In the genomic region with DNA sequence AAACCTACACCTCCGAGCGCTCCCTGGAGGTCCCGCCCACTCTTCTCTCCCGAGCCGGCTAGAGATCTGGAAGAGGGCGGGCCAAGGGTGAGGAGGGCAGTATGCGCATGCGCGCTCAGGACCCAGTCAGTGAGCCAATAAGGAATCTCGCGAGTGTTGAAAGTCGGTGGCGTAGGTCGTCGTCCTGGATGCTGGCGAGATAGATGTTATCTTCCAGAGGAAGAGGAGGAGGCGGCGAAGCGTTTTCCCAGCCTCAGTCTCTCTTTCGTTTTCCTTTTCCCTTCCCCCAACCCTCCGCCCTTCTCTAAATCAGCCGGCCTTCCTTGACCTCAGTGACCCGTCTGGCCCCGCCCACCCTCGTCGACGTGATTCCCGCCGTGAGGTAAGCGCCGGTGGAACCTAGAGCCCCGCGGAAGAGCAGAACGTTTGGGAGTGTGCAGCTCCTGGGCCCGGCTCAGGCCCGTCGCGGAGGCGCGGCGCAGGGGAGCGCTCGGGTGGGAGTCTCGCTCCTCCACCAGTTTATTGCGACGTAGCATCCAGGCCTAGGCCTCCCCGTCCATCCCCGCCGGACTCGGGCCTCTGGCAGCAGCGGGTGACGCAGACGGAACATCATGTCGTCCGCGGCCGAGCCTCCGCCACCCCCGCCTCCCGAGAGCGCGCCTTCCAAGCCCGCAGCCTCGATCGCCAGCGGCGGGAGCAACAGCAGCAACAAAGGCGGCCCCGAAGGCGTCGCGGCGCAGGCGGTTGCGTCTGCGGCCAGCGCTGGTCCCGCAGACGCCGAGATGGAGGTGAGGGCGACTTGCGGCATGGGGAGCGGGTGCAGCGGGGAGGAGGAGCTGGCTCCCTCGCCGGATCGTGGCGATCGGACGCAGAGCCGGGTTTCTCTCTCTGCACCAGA, we compare ENCODE assay signal across 1 cellular context.
TF ChIP-seq lines count a peak whose summit lies in the region.

A gene with protein sequence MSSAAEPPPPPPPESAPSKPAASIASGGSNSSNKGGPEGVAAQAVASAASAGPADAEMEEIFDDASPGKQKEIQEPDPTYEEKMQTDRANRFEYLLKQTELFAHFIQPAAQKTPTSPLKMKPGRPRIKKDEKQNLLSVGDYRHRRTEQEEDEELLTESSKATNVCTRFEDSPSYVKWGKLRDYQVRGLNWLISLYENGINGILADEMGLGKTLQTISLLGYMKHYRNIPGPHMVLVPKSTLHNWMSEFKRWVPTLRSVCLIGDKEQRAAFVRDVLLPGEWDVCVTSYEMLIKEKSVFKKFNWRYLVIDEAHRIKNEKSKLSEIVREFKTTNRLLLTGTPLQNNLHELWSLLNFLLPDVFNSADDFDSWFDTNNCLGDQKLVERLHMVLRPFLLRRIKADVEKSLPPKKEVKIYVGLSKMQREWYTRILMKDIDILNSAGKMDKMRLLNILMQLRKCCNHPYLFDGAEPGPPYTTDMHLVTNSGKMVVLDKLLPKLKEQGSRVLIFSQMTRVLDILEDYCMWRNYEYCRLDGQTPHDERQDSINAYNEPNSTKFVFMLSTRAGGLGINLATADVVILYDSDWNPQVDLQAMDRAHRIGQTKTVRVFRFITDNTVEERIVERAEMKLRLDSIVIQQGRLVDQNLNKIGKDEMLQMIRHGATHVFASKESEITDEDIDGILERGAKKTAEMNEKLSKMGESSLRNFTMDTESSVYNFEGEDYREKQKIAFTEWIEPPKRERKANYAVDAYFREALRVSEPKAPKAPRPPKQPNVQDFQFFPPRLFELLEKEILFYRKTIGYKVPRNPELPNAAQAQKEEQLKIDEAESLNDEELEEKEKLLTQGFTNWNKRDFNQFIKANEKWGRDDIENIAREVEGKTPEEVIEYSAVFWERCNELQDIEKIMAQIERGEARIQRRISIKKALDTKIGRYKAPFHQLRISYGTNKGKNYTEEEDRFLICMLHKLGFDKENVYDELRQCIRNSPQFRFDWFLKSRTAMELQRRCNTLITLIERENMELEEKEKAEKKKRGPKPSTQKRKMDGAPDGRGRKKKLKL (plus strand): TSS at position 389 of the 898 bp plus-strand sequence. CDS start 223 bp downstream, at position 612.

TF ChIP-seq in HEK293, 187 proteins besides CTCF, POLR2A, EP300 and RAD21 (continued from another document and continues in another):
- no peak for TF ChIP-seq ZNF664 (tag by site-specific recombination; IDR thresholded peaks at IDR 0.05)
- TF ChIP-seq ZNF501 (tag by site-specific recombination; IDR thresholded peaks at IDR 0.05) = peak; percentile 82
- 0 out of 2 replicates have a peak, but pooled peaks have one; percentile 56 for TF ChIP-seq ZXDB (tag by site-specific recombination; IDR thresholded peaks at IDR 0.05)
- TF ChIP-seq, protein P1, sequence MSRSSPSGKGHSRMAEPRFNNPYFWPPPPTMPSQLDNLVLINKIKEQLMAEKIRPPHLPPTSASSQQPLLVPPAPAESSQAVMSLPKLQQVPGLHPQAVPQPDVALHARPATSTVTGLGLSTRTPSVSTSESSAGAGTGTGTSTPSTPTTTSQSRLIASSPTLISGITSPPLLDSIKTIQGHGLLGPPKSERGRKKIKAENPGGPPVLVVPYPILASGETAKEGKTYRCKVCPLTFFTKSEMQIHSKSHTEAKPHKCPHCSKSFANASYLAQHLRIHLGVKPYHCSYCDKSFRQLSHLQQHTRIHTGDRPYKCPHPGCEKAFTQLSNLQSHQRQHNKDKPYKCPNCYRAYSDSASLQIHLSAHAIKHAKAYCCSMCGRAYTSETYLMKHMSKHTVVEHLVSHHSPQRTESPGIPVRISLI (tag by site-specific recombination; IDR thresholded peaks at IDR 0.05) = no peak
- no peak for TF ChIP-seq ZNF140 (tag by site-specific recombination; IDR thresholded peaks at IDR 0.05)
- TF ChIP-seq, protein P2, sequence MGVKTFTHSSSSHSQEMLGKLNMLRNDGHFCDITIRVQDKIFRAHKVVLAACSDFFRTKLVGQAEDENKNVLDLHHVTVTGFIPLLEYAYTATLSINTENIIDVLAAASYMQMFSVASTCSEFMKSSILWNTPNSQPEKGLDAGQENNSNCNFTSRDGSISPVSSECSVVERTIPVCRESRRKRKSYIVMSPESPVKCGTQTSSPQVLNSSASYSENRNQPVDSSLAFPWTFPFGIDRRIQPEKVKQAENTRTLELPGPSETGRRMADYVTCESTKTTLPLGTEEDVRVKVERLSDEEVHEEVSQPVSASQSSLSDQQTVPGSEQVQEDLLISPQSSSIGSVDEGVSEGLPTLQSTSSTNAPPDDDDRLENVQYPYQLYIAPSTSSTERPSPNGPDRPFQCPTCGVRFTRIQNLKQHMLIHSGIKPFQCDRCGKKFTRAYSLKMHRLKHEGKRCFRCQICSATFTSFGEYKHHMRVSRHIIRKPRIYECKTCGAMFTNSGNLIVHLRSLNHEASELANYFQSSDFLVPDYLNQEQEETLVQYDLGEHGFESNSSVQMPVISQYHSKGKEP (tag by site-specific recombination; IDR thresholded peaks at IDR 0.05) = no peak
- TF ChIP-seq, protein P3, sequence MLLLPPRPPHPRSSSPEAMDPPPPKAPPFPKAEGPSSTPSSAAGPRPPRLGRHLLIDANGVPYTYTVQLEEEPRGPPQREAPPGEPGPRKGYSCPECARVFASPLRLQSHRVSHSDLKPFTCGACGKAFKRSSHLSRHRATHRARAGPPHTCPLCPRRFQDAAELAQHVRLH (tag by site-specific recombination; IDR thresholded peaks at IDR 0.05) = 0 out of 2 replicates have a peak, but pooled peaks have one; percentile 39
- TF ChIP-seq ZNF623 (tag by site-specific recombination; IDR thresholded peaks at IDR 0.05) = no peak
- TF ChIP-seq ZNF558 (tag by site-specific recombination; IDR thresholded peaks at IDR 0.05) = no peak
- TF ChIP-seq ZNF202 (tag by site-specific recombination; IDR thresholded peaks at IDR 0.05; ENCODE audit: borderline replicate concordance) = no peak
- no peak for TF ChIP-seq ZNF132 (tag by site-specific recombination; IDR thresholded peaks at IDR 0.05; ENCODE audit: borderline replicate concordance)
- TF ChIP-seq ZNF654 (tag by site-specific recombination; IDR thresholded peaks at IDR 0.05; ENCODE audit: low read depth) = no peak
- TF ChIP-seq ZNF24 (tag by site-specific recombination; IDR thresholded peaks at IDR 0.05) = no peak; the same call in 1 of the 2 replicates
- TF ChIP-seq ZNF19 (tag by site-specific recombination; IDR thresholded peaks at IDR 0.05; ENCODE audit: low read depth) = no peak
- TF ChIP-seq, protein P4, sequence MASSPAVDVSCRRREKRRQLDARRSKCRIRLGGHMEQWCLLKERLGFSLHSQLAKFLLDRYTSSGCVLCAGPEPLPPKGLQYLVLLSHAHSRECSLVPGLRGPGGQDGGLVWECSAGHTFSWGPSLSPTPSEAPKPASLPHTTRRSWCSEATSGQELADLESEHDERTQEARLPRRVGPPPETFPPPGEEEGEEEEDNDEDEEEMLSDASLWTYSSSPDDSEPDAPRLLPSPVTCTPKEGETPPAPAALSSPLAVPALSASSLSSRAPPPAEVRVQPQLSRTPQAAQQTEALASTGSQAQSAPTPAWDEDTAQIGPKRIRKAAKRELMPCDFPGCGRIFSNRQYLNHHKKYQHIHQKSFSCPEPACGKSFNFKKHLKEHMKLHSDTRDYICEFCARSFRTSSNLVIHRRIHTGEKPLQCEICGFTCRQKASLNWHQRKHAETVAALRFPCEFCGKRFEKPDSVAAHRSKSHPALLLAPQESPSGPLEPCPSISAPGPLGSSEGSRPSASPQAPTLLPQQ (tag by site-specific recombination; IDR thresholded peaks at IDR 0.05) = peak; percentile 33; the same call in 1 of the 2 replicates
- no peak for TF ChIP-seq ZNF354C (tag by site-specific recombination; IDR thresholded peaks at IDR 0.05; ENCODE audit: borderline replicate concordance, low read depth)
- no peak for TF ChIP-seq MZF1 (tag by site-specific recombination; IDR thresholded peaks at IDR 0.05; ENCODE audit: borderline replicate concordance)
- TF ChIP-seq ZNF514 (tag by site-specific recombination; IDR thresholded peaks at IDR 0.05) = no peak
- peak; percentile 67 for TF ChIP-seq ZNF335 (tag by site-specific recombination; conservative IDR thresholded peaks at IDR 0.05)
- no peak for TF ChIP-seq YY2 (tag by site-specific recombination; IDR thresholded peaks at IDR 0.05)
- TF ChIP-seq ZNF350 (tag by site-specific recombination; IDR thresholded peaks at IDR 0.05) = no peak
- TF ChIP-seq, protein P5, sequence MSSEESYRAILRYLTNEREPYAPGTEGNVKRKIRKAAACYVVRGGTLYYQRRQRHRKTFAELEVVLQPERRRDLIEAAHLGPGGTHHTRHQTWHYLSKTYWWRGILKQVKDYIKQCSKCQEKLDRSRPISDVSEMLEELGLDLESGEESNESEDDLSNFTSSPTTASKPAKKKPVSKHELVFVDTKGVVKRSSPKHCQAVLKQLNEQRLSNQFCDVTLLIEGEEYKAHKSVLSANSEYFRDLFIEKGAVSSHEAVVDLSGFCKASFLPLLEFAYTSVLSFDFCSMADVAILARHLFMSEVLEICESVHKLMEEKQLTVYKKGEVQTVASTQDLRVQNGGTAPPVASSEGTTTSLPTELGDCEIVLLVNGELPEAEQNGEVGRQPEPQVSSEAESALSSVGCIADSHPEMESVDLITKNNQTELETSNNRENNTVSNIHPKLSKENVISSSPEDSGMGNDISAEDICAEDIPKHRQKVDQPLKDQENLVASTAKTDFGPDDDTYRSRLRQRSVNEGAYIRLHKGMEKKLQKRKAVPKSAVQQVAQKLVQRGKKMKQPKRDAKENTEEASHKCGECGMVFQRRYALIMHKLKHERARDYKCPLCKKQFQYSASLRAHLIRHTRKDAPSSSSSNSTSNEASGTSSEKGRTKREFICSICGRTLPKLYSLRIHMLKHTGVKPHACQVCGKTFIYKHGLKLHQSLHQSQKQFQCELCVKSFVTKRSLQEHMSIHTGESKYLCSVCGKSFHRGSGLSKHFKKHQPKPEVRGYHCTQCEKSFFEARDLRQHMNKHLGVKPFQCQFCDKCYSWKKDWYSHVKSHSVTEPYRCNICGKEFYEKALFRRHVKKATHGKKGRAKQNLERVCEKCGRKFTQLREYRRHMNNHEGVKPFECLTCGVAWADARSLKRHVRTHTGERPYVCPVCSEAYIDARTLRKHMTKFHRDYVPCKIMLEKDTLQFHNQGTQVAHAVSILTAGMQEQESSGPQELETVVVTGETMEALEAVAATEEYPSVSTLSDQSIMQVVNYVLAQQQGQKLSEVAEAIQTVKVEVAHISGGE (tag by site-specific recombination; conservative IDR thresholded peaks at IDR 0.05; ENCODE audit: low read depth) = peak; percentile 50; the same call in 1 of the 2 replicates
- no peak for TF ChIP-seq BCL11A (tag by site-specific recombination; IDR thresholded peaks at IDR 0.05; ENCODE audit: low read depth)
- TF ChIP-seq ZNF707 (tag by site-specific recombination; IDR thresholded peaks at IDR 0.05) = no peak
- no peak for TF ChIP-seq ZNF658 (tag by site-specific recombination; IDR thresholded peaks at IDR 0.05)
- TF ChIP-seq, protein P6, sequence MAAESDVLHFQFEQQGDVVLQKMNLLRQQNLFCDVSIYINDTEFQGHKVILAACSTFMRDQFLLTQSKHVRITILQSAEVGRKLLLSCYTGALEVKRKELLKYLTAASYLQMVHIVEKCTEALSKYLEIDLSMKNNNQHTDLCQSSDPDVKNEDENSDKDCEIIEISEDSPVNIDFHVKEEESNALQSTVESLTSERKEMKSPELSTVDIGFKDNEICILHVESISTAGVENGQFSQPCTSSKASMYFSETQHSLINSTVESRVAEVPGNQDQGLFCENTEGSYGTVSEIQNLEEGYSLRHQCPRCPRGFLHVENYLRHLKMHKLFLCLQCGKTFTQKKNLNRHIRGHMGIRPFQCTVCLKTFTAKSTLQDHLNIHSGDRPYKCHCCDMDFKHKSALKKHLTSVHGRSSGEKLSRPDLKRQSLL (tag by site-specific recombination; IDR thresholded peaks at IDR 0.05) = peak; percentile 92
- no peak for TF ChIP-seq ZNF621 (tag by site-specific recombination; IDR thresholded peaks at IDR 0.05)
- no peak for TF ChIP-seq ZNF112 (tag by site-specific recombination; IDR thresholded peaks at IDR 0.05)
- TF ChIP-seq, protein P7, sequence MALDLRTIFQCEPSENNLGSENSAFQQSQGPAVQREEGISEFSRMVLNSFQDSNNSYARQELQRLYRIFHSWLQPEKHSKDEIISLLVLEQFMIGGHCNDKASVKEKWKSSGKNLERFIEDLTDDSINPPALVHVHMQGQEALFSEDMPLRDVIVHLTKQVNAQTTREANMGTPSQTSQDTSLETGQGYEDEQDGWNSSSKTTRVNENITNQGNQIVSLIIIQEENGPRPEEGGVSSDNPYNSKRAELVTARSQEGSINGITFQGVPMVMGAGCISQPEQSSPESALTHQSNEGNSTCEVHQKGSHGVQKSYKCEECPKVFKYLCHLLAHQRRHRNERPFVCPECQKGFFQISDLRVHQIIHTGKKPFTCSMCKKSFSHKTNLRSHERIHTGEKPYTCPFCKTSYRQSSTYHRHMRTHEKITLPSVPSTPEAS (tag by site-specific recombination; IDR thresholded peaks at IDR 0.05) = no peak; the same call in 1 of the 2 replicates
- TF ChIP-seq ZNF311 (tag by site-specific recombination; IDR thresholded peaks at IDR 0.05; ENCODE audit: borderline replicate concordance) = no peak
- TF ChIP-seq, protein P8, sequence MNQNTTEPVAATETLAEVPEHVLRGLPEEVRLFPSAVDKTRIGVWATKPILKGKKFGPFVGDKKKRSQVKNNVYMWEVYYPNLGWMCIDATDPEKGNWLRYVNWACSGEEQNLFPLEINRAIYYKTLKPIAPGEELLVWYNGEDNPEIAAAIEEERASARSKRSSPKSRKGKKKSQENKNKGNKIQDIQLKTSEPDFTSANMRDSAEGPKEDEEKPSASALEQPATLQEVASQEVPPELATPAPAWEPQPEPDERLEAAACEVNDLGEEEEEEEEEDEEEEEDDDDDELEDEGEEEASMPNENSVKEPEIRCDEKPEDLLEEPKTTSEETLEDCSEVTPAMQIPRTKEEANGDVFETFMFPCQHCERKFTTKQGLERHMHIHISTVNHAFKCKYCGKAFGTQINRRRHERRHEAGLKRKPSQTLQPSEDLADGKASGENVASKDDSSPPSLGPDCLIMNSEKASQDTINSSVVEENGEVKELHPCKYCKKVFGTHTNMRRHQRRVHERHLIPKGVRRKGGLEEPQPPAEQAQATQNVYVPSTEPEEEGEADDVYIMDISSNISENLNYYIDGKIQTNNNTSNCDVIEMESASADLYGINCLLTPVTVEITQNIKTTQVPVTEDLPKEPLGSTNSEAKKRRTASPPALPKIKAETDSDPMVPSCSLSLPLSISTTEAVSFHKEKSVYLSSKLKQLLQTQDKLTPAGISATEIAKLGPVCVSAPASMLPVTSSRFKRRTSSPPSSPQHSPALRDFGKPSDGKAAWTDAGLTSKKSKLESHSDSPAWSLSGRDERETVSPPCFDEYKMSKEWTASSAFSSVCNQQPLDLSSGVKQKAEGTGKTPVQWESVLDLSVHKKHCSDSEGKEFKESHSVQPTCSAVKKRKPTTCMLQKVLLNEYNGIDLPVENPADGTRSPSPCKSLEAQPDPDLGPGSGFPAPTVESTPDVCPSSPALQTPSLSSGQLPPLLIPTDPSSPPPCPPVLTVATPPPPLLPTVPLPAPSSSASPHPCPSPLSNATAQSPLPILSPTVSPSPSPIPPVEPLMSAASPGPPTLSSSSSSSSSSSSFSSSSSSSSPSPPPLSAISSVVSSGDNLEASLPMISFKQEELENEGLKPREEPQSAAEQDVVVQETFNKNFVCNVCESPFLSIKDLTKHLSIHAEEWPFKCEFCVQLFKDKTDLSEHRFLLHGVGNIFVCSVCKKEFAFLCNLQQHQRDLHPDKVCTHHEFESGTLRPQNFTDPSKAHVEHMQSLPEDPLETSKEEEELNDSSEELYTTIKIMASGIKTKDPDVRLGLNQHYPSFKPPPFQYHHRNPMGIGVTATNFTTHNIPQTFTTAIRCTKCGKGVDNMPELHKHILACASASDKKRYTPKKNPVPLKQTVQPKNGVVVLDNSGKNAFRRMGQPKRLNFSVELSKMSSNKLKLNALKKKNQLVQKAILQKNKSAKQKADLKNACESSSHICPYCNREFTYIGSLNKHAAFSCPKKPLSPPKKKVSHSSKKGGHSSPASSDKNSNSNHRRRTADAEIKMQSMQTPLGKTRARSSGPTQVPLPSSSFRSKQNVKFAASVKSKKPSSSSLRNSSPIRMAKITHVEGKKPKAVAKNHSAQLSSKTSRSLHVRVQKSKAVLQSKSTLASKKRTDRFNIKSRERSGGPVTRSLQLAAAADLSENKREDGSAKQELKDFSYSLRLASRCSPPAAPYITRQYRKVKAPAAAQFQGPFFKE (tag by site-specific recombination; IDR thresholded peaks at IDR 0.05; ENCODE audit: borderline replicate concordance) = no peak
- TF ChIP-seq ZNF10 (tag by site-specific recombination; IDR thresholded peaks at IDR 0.05) = no peak
- TF ChIP-seq ZNF571 (tag by site-specific recombination; IDR thresholded peaks at IDR 0.05) = no peak
